Comparison of ENCODE assay signal across 8 cellular contexts in the genomic region with DNA sequence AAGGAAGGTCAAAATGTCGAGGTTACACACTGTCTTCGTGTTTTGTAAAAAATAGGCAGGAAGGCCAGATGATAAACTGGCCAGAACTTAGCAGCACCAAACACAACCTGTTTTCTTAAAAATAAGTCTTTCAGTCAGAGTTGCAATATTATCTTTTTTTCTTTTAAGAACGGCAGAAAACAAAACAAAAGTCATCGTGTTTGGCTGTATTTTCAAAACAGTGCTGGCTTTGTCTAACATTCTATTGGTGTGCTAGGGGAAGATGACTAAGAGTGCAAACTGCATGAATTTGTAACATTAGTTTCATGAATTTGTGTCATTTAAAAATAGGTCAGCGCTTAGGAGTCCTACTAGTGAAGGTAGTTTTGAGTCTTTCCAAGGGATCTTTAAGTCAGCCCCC. TPM values are rescaled to one million over a fixed set of nuclear protein-coding genes. Genes with fewer than 3 reads are reported as not detected.
DNase-seq lines count a peak whose midpoint lies in the region; ATAC-seq, FAIRE-seq and TF ChIP-seq lines count a peak whose summit lies in the region.

No MANE protein-coding gene starts in this region.

- peak overlapping the region; percentile 9 to 54 for H3K9ac ChIP-seq in mucosa of rectum (ENCODE audit: low read depth in 1 of 2, low read length in 2 of 2)

- peaks cover 30% of the 10 kb centered on the region for H3K4me1 Mint-ChIP-seq in activated T-cell treated with anti-CD3 and anti-CD28 coated beads, Interleukin-2, amount 50 U/mL, for 4 hours (ENCODE audit: low read depth)
- H3K4me1 Mint-ChIP-seq in GM23338: peaks cover 61% of the 10 kb centered on the region

- TF ChIP-seq CTCF in thoracic aorta (IDR thresholded peaks at IDR 0.05) (no peak), GM23338 (conservative IDR thresholded peaks at IDR 0.05; ENCODE audit: low read depth in 2 of 2) (no peak)

- peaks cover 3 to 4% of the 10 kb centered on the region in 2 donors for H3K4me1 ChIP-seq in mucosa of rectum (ENCODE audit: control insufficient read depth in 2 of 2, insufficient read depth in 2 of 2, low read length in 2 of 2)
- H3K4me1 ChIP-seq in thoracic aorta (ENCODE audit: control insufficient read depth in 1 of 2, low read depth in 2 of 2): peaks cover 9 to 35% of the 10 kb centered on the region in 2 donors
- H3K4me1 ChIP-seq in GM23338 (ENCODE audit: insufficient read depth): peaks cover 53% of the 10 kb centered on the region

- H3K4me3 ChIP-seq in mucosa of rectum (ENCODE audit: low read length in 2 of 2): peak overlapping the region; percentile 14 to 84
- peak overlapping the region; percentile 86 for H3K4me3 ChIP-seq in thoracic aorta
- H3K4me3 ChIP-seq in GM23338: no peak overlapping the region

- no peak overlapping the region for H2AFZ ChIP-seq in GM23338

- no peak for FAIRE-seq in GM19239 (lab: Jason Lieb, UNC)

- H3K36me3 ChIP-seq in mucosa of rectum (ENCODE audit: control insufficient read depth in 2 of 2, insufficient read depth in 2 of 2, low read length in 2 of 2) (no peaks in the 10 kb centered on the region), thoracic aorta (no peaks in the 10 kb centered on the region), GM23338 (ENCODE audit: insufficient read depth) (no peaks in the 10 kb centered on the region)

- no peak overlapping the region for H3K27ac Mint-ChIP-seq in GM23338

- H3K79me2 ChIP-seq in GM23338 (replicated peaks; ENCODE audit: insufficient read depth): no peaks in the 10 kb centered on the region

- H3K9me2 ChIP-seq in GM23338 (ENCODE audit: insufficient read depth): no peaks in the 10 kb centered on the region

- no peak for DNase-seq in activated T-cell treated with anti-CD3 and anti-CD28 coated beads, Interleukin-2, amount 50 U/mL, for 4 hours
- no peak for DNase-seq in activated T-cell treated with anti-CD3 and anti-CD28 coated beads for 4 hours
- DNase-seq in thoracic aorta (ENCODE audit: low spot score): no peak
- DNase-seq in GM19238 (ENCODE audit: insufficient read length, low spot score): no peak
- DNase-seq in GM23338 (ENCODE audit: low spot score): no peak
- DNase-seq in GM19239 (ENCODE audit: insufficient read length, low spot score): no peak

- H3K9me3 Mint-ChIP-seq in activated T-cell treated with anti-CD3 and anti-CD28 coated beads, Interleukin-2, amount 50 U/mL, for 4 hours: no peaks in the 10 kb centered on the region
- no peaks in the 10 kb centered on the region for H3K9me3 Mint-ChIP-seq in GM23338

- no peak overlapping the region for H3K4me2 ChIP-seq in GM23338

- H3K27me3 ChIP-seq in mucosa of rectum (ENCODE audit: control insufficient read depth in 2 of 2, insufficient read depth in 2 of 2, low read length in 2 of 2): peaks cover 18 to 21% of the 10 kb centered on the region in 2 donors
- H3K27me3 ChIP-seq in thoracic aorta (replicated peaks; ENCODE audit: insufficient read depth): no peaks in the 10 kb centered on the region
- H3K27me3 ChIP-seq in GM23338 (ENCODE audit: insufficient read depth): peaks cover 25% of the 10 kb centered on the region

- peaks cover 7% of the 10 kb centered on the region for H3K27me3 Mint-ChIP-seq in activated T-cell treated with anti-CD3 and anti-CD28 coated beads, Interleukin-2, amount 50 U/mL, for 4 hours (ENCODE audit: low read depth)
- H3K27me3 Mint-ChIP-seq in GM23338 (ENCODE audit: insufficient read depth, low read depth, poor library complexity): peaks cover 15% of the 10 kb centered on the region

- H3K9me3 ChIP-seq in mucosa of rectum (ENCODE audit: control insufficient read depth in 2 of 2, low read length in 2 of 2) (no peaks in the 10 kb centered on the region), thoracic aorta (no peaks in the 10 kb centered on the region)

- H3K27ac ChIP-seq in cingulate gyrus (ENCODE audit: low read depth, low read length): peak overlapping the region; percentile 57
- H3K27ac ChIP-seq in mucosa of rectum (ENCODE audit: low read depth in 2 of 2, low read length in 2 of 2): peak overlapping the region; percentile 56 to 71
- H3K27ac ChIP-seq in thoracic aorta: peak overlapping the region; percentile 26 to 52
- no peak overlapping the region for H3K27ac ChIP-seq in GM23338 (ENCODE audit: low read depth)

- no peaks in the 10 kb centered on the region for H4K20me1 ChIP-seq in GM23338 (replicated peaks; ENCODE audit: insufficient read depth)

- ATAC-seq in activated T-cell treated with anti-CD3 and anti-CD28 coated beads, Interleukin-2, amount 50 U/mL, for 4 hours: peak in 1 of 2 donors; percentile 8
- ATAC-seq in thoracic aorta (ENCODE audit: insufficient number of reproducible peaks, low FRiP score, low read depth): no peak
- ATAC-seq in GM23338: no peak

- H3K36me3 Mint-ChIP-seq in activated T-cell treated with anti-CD3 and anti-CD28 coated beads, Interleukin-2, amount 50 U/mL, for 4 hours (ENCODE audit: insufficient read depth): peaks cover 26% of the 10 kb centered on the region
- H3K36me3 Mint-ChIP-seq in GM23338 (ENCODE audit: low read depth): no peaks in the 10 kb centered on the region; the same call in 2 of the 3 replicates

- H3K4me3 Mint-ChIP-seq in activated T-cell treated with anti-CD3 and anti-CD28 coated beads, Interleukin-2, amount 50 U/mL, for 4 hours: peak overlapping the region; percentile 86
- H3K4me3 Mint-ChIP-seq in GM23338: no peak overlapping the region

- no peaks in the 10 kb centered on the region for H3F3A ChIP-seq in GM23338 (replicated peaks; ENCODE audit: low read depth)

TF ChIP-seq in GM23338, 12 proteins besides CTCF, POLR2A, EP300 and RAD21 (continues in another document):
- TF ChIP-seq, protein P1, sequence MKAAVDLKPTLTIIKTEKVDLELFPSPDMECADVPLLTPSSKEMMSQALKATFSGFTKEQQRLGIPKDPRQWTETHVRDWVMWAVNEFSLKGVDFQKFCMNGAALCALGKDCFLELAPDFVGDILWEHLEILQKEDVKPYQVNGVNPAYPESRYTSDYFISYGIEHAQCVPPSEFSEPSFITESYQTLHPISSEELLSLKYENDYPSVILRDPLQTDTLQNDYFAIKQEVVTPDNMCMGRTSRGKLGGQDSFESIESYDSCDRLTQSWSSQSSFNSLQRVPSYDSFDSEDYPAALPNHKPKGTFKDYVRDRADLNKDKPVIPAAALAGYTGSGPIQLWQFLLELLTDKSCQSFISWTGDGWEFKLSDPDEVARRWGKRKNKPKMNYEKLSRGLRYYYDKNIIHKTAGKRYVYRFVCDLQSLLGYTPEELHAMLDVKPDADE (IDR thresholded peaks at IDR 0.05): no peak
- TF ChIP-seq ZNF331 (CRISPR knock-in tag; IDR thresholded peaks at IDR 0.05; ENCODE audit: low read depth) (no peak), EZH2 (IDR thresholded peaks at IDR 0.05; ENCODE audit: low read depth, unreplicated experiment) (no peak), EZH2phosphoT487 (IDR thresholded peaks at IDR 0.05; ENCODE audit: unreplicated experiment) (no peak), POLR2AphosphoS5 (IDR thresholded peaks at IDR 0.05; ENCODE audit: low read depth) (no peak), CREB1 (CRISPR knock-in tag; IDR thresholded peaks at IDR 0.05; ENCODE audit: low read depth) (no peak), STAT1 (IDR thresholded peaks at IDR 0.05; ENCODE audit: unreplicated experiment) (no peak)

RNA-seq across cellular contexts. Expression of a gene that starts 5.3 kb away (rescaled TPM):
- 100 to 1,000 TPM in 2 of 3 donors, 10 to 100 TPM in 1; 71.5 to 148 (median 141) TPM for total RNA-seq in activated T-cell treated with anti-CD3 and anti-CD28 coated beads, Interleukin-2, amount 50 U/mL, for 4 hours
- total RNA-seq in thoracic aorta: 10 to 100 TPM; 20.0 to 41.8 TPM
- 0.89 and 2.5 TPM in 2 replicates for total RNA-seq in GM23338 (2014; rRNA removed; shearing (Covaris generic))
- 0.91 and 0.92 TPM in 2 replicates for polyA plus RNA-seq in GM23338 (2016; fragmentation: Nextera tagmentation; extraction: Ambion mirVana)
